9 cellular contexts compared by ENCODE assay signal in the genomic region with DNA sequence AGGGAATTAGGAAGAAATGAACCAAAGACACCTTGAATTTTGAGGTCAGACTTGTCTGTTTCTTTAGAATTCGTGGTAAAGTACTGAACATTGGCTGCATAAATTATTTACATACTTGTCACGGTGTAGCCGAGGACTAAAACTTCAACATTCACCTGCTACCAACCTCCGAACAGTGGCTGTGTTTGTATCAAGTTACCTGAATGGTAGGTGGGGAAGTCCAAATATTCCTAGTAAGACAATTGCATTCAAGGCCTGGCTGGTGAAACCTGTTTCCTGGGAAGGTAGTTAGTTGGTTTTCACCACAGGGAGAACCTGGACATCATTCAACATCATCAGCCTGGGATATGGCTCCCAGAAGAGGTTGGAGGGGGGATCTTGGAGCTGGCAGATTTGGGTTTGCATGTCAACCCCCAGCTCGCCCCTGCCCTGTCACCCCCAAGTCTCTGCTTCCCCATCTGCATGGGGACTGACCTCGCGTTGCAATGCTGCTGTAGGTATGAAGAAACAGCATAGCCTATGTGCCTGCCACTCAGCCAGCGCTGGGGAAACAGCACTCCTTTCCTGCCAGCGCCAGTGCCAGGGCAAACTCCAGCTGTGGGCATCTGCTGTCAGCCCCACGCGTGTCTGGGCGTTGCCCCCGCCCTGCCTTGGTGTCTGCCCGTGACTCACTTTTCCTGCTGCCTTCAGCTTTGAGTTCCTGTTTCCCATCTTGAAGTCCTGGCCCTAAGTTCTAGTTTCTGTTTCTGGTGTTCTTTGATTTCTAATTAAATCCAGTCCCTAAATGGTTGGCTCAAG. TPM values are rescaled to one million over a fixed set of nuclear protein-coding genes. Genes with fewer than 3 reads are reported as not detected.
DNase-seq lines count a peak whose midpoint lies in the region; ATAC-seq and TF ChIP-seq lines count a peak whose summit lies in the region.
"Had no signal": no experiment of that assay in that cellular context is flagged by ENCODE, and none has a peak within 500 bp of the region (broad histone marks: within the 10 kb centered on the region; RNA-seq: fewer than 3 reads in every experiment).

No MANE protein-coding gene starts in this region.

- ATAC-seq in GM18502 (IDR thresholded peaks at IDR 0.05; ENCODE audit: poor library complexity, unreplicated experiment) (peak; percentile 27), HG03354 (IDR thresholded peaks at IDR 0.05; ENCODE audit: poor library complexity, severe bottlenecking, unreplicated experiment) (peak; percentile 39), omental fat pad (ENCODE audit: low FRiP score) (no peak)
- ATAC-seq: Panc1 had no signal

- TF ChIP-seq CTCF in omental fat pad (IDR thresholded peaks at IDR 0.05) = no peak

- DNase-seq in activated T-cell treated with anti-CD3 and anti-CD28 coated beads for 1 hour (ENCODE audit: low read depth) = peak; percentile 12
- DNase-seq in head of caudate nucleus = peak in 29 of 42 donors; percentile 11 to 69 (median 28)
- DNase-seq in stimulated activated CD4-positive, alpha-beta T cell treated with anti-CD3 and anti-CD28 coated beads, Interleukin-2, amount 100 ng/mL, for 4 hours (ENCODE audit: low read depth) = peak; percentile 61
- DNase-seq in omental fat pad (ENCODE audit: low spot score) = no peak
- DNase-seq in iPS-NIHi7 (ENCODE audit: extremely low spot score) = no peak
- no peak for DNase-seq in GOT3 (lab: John Stamatoyannopoulos, UW)

- intact Hi-C loops in head of caudate nucleus (cut with DNase I) = no loop called here

RNA-seq across cellular contexts. Expression of gene LARP4B, which starts 12.7 kb away (rescaled TPM):
- 100 to 1,000 TPM in 1 of 4 donors, 10 to 100 TPM in 3; 37.2 to 103 (median 54.7) TPM for total RNA-seq in omental fat pad

RNA-seq across cellular contexts. Expression of gene GTPBP4, which starts 44.0 kb away (rescaled TPM):
- 100 to 1,000 TPM in 1 of 4 donors, 10 to 100 TPM in 3; 28.9 to 104 (median 40.0) TPM for total RNA-seq in omental fat pad

Comparison
In these comparisons a context has a peak if more than half of its experiments do, and no peak if none do; other contexts are left out.
1. DNase-seq: peak in activated T-cell treated with anti-CD3 and anti-CD28 coated beads for 1 hour (single experiment), head of caudate nucleus (29 of 42) and stimulated activated CD4-positive, alpha-beta T cell treated with anti-CD3 and anti-CD28 coated beads, Interleukin-2, amount 100 ng/mL, for 4 hours (single experiment); none in omental fat pad (single experiment), iPS-NIHi7 (single experiment) and GOT3 (single experiment).